In the genomic region with DNA sequence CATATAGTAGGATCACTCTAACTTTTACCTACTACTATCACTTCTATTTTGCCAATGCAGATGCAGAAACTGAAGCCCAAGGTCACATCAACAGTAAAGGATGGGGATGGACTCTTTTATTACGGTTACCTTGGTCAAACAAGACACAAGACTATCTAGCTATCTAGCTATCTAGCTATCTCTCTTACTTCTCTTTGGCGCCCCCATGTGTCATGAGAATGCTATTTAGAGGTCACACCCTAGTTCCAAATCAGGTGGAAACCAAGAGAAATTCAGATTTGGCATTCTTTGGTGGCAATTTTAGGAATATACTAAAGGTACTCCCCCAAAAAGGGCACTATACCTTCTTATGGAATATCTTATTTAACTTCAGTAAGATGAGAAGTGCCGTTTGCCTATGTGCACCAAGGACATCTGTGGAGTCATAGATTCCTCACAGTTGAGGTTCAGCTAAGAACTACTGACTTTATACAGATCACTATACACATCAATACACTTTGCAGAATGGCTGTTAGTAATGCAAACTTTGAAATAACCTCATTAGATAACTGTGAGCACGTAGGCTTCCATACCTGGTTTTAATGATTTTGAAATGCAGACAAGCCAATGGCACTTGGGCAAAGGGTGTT, we compare ENCODE assay signal across 8 cellular contexts. TPM values are rescaled to one million over a fixed set of nuclear protein-coding genes. Genes with fewer than 3 reads are reported as not detected.
DNase-seq lines count a peak whose midpoint lies in the region; ATAC-seq and TF ChIP-seq lines count a peak whose summit lies in the region.

No MANE protein-coding gene starts in this region.

- no peaks in the 10 kb centered on the region for H3K36me3 ChIP-seq in esophagus squamous epithelium

- peaks cover 0 to 34% (median 0%) of the 10 kb centered on the region in 4 donors for H3K27me3 ChIP-seq in esophagus squamous epithelium

- DNase-seq in GM13976 (ENCODE audit: low spot score) = peak; percentile 65
- peak; percentile 65 for DNase-seq in NB4 (ENCODE audit: low read depth)
- DNase-seq in esophagus squamous epithelium (lab: John Stamatoyannopoulos, UW) = no peak
- no peak for DNase-seq in retinal pigment epithelial cell (ENCODE audit: low read depth)

- WGBS in esophagus squamous epithelium, 2 donors = 24 to 38% methylated on average over 4 of the region's 4 CpGs

- no peak for ATAC-seq in GM19467 (IDR thresholded peaks at IDR 0.05; ENCODE audit: unreplicated experiment)
- no peak for ATAC-seq in HG03439 (IDR thresholded peaks at IDR 0.05; ENCODE audit: unreplicated experiment)

- TF ChIP-seq POLR2A in NB4 (IDR thresholded peaks at IDR 0.05; ENCODE audit: extremely low read depth, insufficient read length) (no peak), esophagus squamous epithelium (IDR thresholded peaks at IDR 0.05) (no peak)

- in situ Hi-C loops in GM13976 (cut with MboI; ENCODE audit: low sequenced_read_pairs, unreplicated experiment) = no loop called here

- H3K9me3 ChIP-seq in esophagus squamous epithelium = no peaks in the 10 kb centered on the region

- H3K4me3 ChIP-seq in NB4 (ENCODE audit: low read depth, low read length) = no peak overlapping the region
- no peak overlapping the region for H3K4me3 ChIP-seq in esophagus squamous epithelium
- H3K4me3 ChIP-seq in retinal pigment epithelial cell (ENCODE audit: low read length) = no peak overlapping the region

- peaks cover 0 to 8% (median 0%) of the 10 kb centered on the region in 3 donors for H3K4me1 ChIP-seq in esophagus squamous epithelium

- H3K27ac ChIP-seq in C4-2B = no peak overlapping the region
- H3K27ac ChIP-seq in VCaP = no peak overlapping the region
- H3K27ac ChIP-seq in esophagus squamous epithelium = no peak overlapping the region

- intact Hi-C loops in esophagus squamous epithelium (cut with DNase I) = loop anchor here (10.0 kb wide), 1 partner anchor 570 kb away; the partner anchor contains the start of gene CACNA1E

- TF ChIP-seq CTCF in C4-2B (conservative IDR thresholded peaks at IDR 0.05) (peak; percentile 84), GM13976 (IDR thresholded peaks at IDR 0.05; ENCODE audit: borderline replicate concordance, control extremely low read depth, extremely low read depth, insufficient read depth, missing control alignments) (peak; percentile 65), NB4 (IDR thresholded peaks at IDR 0.05; ENCODE audit: low read depth, low read length) (peak; percentile 81), VCaP (conservative IDR thresholded peaks at IDR 0.05) (peak; percentile 70), esophagus squamous epithelium (IDR thresholded peaks at IDR 0.05) (peak in 4 of 6 experiments; percentile 32 to 55 (median 48)), retinal pigment epithelial cell (conservative IDR thresholded peaks at IDR 0.05; ENCODE audit: low read depth, low read length) (peak; percentile 57)

RNA-seq across cellular contexts. Expression of gene ZNF648, which starts 6.7 kb away (rescaled TPM):
- under 1 TPM in 1 of 4 donors, not detected in 3; under 0.01 TPM for total RNA-seq in esophagus squamous epithelium

Comparison
In these comparisons a context has a peak if more than half of its experiments do, and no peak if none do; other contexts are left out.
1. DNase-seq: peak in GM13976 (single experiment) and NB4 (single experiment); none in esophagus squamous epithelium (single experiment) and retinal pigment epithelial cell (single experiment).
2. Peak in every context shown above with its lines, with median percentiles within 50 percentile points of each other: CTCF ChIP-seq.